In genomic region chr2:40150206-40150765, GRCh38 we compare ENCODE assay signal across 20 cellular contexts.
A peak's percentile ranks its signal among the peaks of the same experiment; 100 is the strongest.
DNase-seq lines count a peak whose midpoint lies in the region; ATAC-seq, FAIRE-seq and TF ChIP-seq lines count a peak whose summit lies in the region.
"Had no signal": no experiment of that assay in that cellular context is flagged by ENCODE, and none has a peak within 500 bp of the region (broad histone marks: within the 10 kb centered on the region; RNA-seq: fewer than 3 reads in every experiment).

No MANE protein-coding gene starts in this region.

- FAIRE-seq in kidney (lab: Jason Lieb, UNC): no peak
- FAIRE-seq: GM19239, RCC 7860 had no signal

- peaks cover 18% of the 10 kb centered on the region for H3K4me1 Mint-ChIP-seq in CD14-positive monocyte

- H3K9me3 ChIP-seq in kidney (ENCODE audit: control insufficient read depth in 1 of 2, low read length in 2 of 2): no peaks in the 10 kb centered on the region
- H3K9me3 ChIP-seq: HAP-1 had no signal

- H3K36me3 Mint-ChIP-seq in CD14-positive monocyte: peaks cover 60 to 66% of the 10 kb centered on the region in 2 donors

- DNase-seq in CD14-positive monocyte (ENCODE audit: low spot score) (no peak), MV-4-11 (lab: John Stamatoyannopoulos, UW) (peak; percentile 36), astrocyte of the hippocampus (ENCODE audit: low read depth, low spot score) (peak; percentile 7), middle frontal gyrus (ENCODE audit: extremely low spot score, low spot score) (peak; percentile 38), NCI-H1436 treated with DMSO at 0.1 percent for 48 hours (lab: John Stamatoyannopoulos, UW) (no peak), kidney (no peak)
- DNase-seq: DMS 273 treated with DMSO at 0.1 percent for 48 hours, EL, IMR-90, NCI-H1417 treated with DMSO at 0.1 percent for 48 hours, NCI-H2029 treated with DMSO at 0.1 percent for 48 hours, NCI-H524, Right ventricle myocardium superior had no signal

- no peak overlapping the region for H3K4me3 ChIP-seq in kidney (ENCODE audit: low read length in 2 of 2)
- H3K4me3 ChIP-seq: HAP-1, SK-N-MC had no signal

- H3K27ac Mint-ChIP-seq in CD14-positive monocyte: peak overlapping the region in 5 of 7 donors; percentile 9 to 79 (median 65)

- H3K4me1 ChIP-seq in kidney (ENCODE audit: control insufficient read depth in 1 of 2, insufficient read depth in 1 of 2, low read depth in 1 of 2, low read length in 2 of 2): no peaks in the 10 kb centered on the region
- H3K4me1 ChIP-seq: HAP-1 had no signal

- intact Hi-C loops in CD14-positive monocyte (cut with micrococcal nuclease): no loop called here
- intact Hi-C loops in kidney (cut with DNase I): no loop called here

- no peak for TF ChIP-seq CTCF in CD14-positive monocyte (IDR thresholded peaks at IDR 0.05)
- no peak for TF ChIP-seq CTCF in kidney (IDR thresholded peaks at IDR 0.05; ENCODE audit: borderline replicate concordance, extremely low read depth, insufficient read depth)

- no peak overlapping the region for H3K27ac ChIP-seq in kidney (ENCODE audit: low read depth in 2 of 2, low read length in 2 of 2)
- H3K27ac ChIP-seq: C4-2B, SK-N-MC had no signal

- H3K4me3 Mint-ChIP-seq in CD14-positive monocyte: no peak overlapping the region

- H3K9ac ChIP-seq in kidney (ENCODE audit: low read length in 2 of 2): no peak overlapping the region

- H3K36me3 ChIP-seq in kidney (ENCODE audit: control insufficient read depth in 1 of 2, insufficient read depth in 2 of 2, low read length in 2 of 2): no peaks in the 10 kb centered on the region
- H3K36me3 ChIP-seq: HAP-1 had no signal

- ATAC-seq in GM21737 (IDR thresholded peaks at IDR 0.05; ENCODE audit: unreplicated experiment): no peak
- no peak for ATAC-seq in GM18873 (IDR thresholded peaks at IDR 0.05; ENCODE audit: low FRiP score, unreplicated experiment)

- no peaks in the 10 kb centered on the region for H3K27me3 Mint-ChIP-seq in CD14-positive monocyte (ENCODE audit: low read depth in 3 of 3)

- no peaks in the 10 kb centered on the region for H3K9me3 Mint-ChIP-seq in CD14-positive monocyte

Comparison
In these comparisons a context has a peak if more than half of its experiments do, and no peak if none do; other contexts are left out.
1. DNase-seq: peak in MV-4-11 (single experiment), astrocyte of the hippocampus (single experiment) and middle frontal gyrus (single experiment); none in CD14-positive monocyte (single experiment), NCI-H1436 treated with DMSO at 0.1 percent for 48 hours (single experiment) and kidney (single experiment).